Comparison of ENCODE assay signal across 1 cellular context in the genomic region with DNA sequence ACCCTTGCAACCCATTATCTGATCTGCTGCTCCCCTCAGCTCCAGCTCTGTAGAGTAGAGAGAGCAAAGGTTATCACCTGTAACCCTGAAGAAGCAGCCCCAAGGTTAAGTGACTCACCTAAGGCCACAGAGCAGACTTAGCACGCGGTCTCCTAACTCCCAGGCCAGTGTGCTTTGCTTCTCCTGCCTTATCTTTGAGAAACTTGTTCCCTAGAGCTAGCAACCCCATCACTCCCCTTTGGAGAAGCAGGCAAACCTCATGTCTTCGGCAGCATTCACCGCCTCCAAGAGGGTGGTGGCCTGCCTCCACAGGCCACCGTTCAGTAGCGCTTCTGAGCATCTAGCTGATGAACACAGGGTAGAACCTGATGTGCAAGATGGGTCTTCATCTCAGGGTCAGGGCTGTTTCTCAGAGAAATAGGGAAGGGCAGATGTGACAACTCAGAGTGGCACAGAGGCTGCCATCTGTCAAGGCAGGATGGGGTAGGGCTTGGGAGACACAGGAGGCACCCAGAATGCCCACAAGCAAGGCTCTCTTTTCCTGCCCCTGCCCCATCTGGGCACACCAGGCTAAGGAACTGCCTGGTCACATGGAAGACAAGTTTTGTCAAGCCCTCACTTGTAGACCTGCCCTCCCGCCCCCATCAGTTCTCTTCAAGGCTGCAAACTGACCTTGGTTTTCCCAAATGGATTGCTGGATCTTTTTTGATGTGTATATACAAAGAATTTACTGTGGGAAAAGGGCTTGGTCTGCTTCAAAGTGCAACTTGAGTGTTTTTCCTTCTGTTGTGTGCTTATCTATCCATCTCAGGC.
TF ChIP-seq lines count a peak whose summit lies in the region.

No MANE protein-coding gene starts in this region.

TF ChIP-seq in K562, 482 proteins besides CTCF, POLR2A, EP300 and RAD21 (continued from another document and continues in another):
- TF ChIP-seq ZNF398 (CRISPR knock-in tag; IDR thresholded peaks at IDR 0.05): no peak
- TF ChIP-seq HDAC2 (IDR thresholded peaks at IDR 0.05): peak; percentile 70; the same call in 1 of the 2 replicates
- no peak for TF ChIP-seq IFI16 (CRISPR knock-in tag; IDR thresholded peaks at IDR 0.05)
- peak; percentile 83 for TF ChIP-seq ARID1B (IDR thresholded peaks at IDR 0.05)
- no peak for TF ChIP-seq RFX1 (IDR thresholded peaks at IDR 0.05)
- TF ChIP-seq CBX2 (IDR thresholded peaks at IDR 0.05; ENCODE audit: insufficient read depth, low read length, poor library complexity, severe bottlenecking): no peak
- no peak for TF ChIP-seq NELFE (IDR thresholded peaks at IDR 0.05; ENCODE audit: insufficient read depth, insufficient read length)
- no peak for TF ChIP-seq ETS1 (conservative IDR thresholded peaks at IDR 0.05; ENCODE audit: control insufficient read depth, low read depth, low read length)
- no peak for TF ChIP-seq RB1 (IDR thresholded peaks at IDR 0.05; ENCODE audit: low read depth)
- TF ChIP-seq WHSC1 (IDR thresholded peaks at IDR 0.05; ENCODE audit: low read length): no peak
- peak; percentile 70 for TF ChIP-seq ATF3 (IDR thresholded peaks at IDR 0.05)
- no peak for TF ChIP-seq ATF3 (CRISPR knock-in tag; conservative IDR thresholded peaks at IDR 0.05)
- TF ChIP-seq SIN3B (IDR thresholded peaks at IDR 0.05; ENCODE audit: low read depth): no peak
- TF ChIP-seq ZKSCAN8 (CRISPR knock-in tag; IDR thresholded peaks at IDR 0.05): no peak
- no peak for TF ChIP-seq NR2C2 (CRISPR knock-in tag; IDR thresholded peaks at IDR 0.05)
- TF ChIP-seq NR2C2 (tag; IDR thresholded peaks at IDR 0.05): peak; percentile 81
- TF ChIP-seq SNAPC5 (CRISPR knock-in tag; IDR thresholded peaks at IDR 0.05): no peak
- peak; percentile 90 for TF ChIP-seq MAX (CRISPR knock-in tag; IDR thresholded peaks at IDR 0.05)
- TF ChIP-seq TRIM25 (IDR thresholded peaks at IDR 0.05; ENCODE audit: borderline replicate concordance): no peak
- no peak for TF ChIP-seq KAT2B (IDR thresholded peaks at IDR 0.05; ENCODE audit: low read depth, low read length)
- no peak for TF ChIP-seq ZNF232 (CRISPR knock-in tag; IDR thresholded peaks at IDR 0.05)
- no peak for TF ChIP-seq NFIX (CRISPR knock-in tag; IDR thresholded peaks at IDR 0.05; ENCODE audit: low read depth)
- no peak for TF ChIP-seq HNRNPH1 (optimal IDR thresholded peaks at IDR 0.05; ENCODE audit: low read depth, low read length)
- no peak for TF ChIP-seq IRF2 (CRISPR knock-in tag; IDR thresholded peaks at IDR 0.05)
- no peak for TF ChIP-seq NR1H2 (CRISPR knock-in tag; IDR thresholded peaks at IDR 0.05)
- peak; percentile 51; the same call in 1 of the 2 replicates for TF ChIP-seq TFAP4 (CRISPR knock-in tag; IDR thresholded peaks at IDR 0.05; ENCODE audit: borderline replicate concordance)
- TF ChIP-seq EWSR1 (IDR thresholded peaks at IDR 0.05; ENCODE audit: borderline replicate concordance, low read depth, partially characterized antibody): no peak
- 0 out of 2 replicates have a peak, but pooled peaks have one; percentile 22 for TF ChIP-seq ZKSCAN1 (IDR thresholded peaks at IDR 0.05; ENCODE audit: low read depth, low read length)
- TF ChIP-seq, protein P1, sequence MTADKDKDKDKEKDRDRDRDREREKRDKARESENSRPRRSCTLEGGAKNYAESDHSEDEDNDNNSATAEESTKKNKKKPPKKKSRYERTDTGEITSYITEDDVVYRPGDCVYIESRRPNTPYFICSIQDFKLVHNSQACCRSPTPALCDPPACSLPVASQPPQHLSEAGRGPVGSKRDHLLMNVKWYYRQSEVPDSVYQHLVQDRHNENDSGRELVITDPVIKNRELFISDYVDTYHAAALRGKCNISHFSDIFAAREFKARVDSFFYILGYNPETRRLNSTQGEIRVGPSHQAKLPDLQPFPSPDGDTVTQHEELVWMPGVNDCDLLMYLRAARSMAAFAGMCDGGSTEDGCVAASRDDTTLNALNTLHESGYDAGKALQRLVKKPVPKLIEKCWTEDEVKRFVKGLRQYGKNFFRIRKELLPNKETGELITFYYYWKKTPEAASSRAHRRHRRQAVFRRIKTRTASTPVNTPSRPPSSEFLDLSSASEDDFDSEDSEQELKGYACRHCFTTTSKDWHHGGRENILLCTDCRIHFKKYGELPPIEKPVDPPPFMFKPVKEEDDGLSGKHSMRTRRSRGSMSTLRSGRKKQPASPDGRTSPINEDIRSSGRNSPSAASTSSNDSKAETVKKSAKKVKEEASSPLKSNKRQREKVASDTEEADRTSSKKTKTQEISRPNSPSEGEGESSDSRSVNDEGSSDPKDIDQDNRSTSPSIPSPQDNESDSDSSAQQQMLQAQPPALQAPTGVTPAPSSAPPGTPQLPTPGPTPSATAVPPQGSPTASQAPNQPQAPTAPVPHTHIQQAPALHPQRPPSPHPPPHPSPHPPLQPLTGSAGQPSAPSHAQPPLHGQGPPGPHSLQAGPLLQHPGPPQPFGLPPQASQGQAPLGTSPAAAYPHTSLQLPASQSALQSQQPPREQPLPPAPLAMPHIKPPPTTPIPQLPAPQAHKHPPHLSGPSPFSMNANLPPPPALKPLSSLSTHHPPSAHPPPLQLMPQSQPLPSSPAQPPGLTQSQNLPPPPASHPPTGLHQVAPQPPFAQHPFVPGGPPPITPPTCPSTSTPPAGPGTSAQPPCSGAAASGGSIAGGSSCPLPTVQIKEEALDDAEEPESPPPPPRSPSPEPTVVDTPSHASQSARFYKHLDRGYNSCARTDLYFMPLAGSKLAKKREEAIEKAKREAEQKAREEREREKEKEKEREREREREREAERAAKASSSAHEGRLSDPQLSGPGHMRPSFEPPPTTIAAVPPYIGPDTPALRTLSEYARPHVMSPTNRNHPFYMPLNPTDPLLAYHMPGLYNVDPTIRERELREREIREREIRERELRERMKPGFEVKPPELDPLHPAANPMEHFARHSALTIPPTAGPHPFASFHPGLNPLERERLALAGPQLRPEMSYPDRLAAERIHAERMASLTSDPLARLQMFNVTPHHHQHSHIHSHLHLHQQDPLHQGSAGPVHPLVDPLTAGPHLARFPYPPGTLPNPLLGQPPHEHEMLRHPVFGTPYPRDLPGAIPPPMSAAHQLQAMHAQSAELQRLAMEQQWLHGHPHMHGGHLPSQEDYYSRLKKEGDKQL (CRISPR knock-in tag; IDR thresholded peaks at IDR 0.05; ENCODE audit: borderline replicate concordance): no peak
- TF ChIP-seq RCOR1 (IDR thresholded peaks at IDR 0.05; ENCODE audit: borderline replicate concordance in 1 of 2, low read depth in 2 of 2, low read length in 2 of 2): peak; percentile 26 to 86; a peak in 3 of 4 replicates
- TF ChIP-seq ZEB2 (IDR thresholded peaks at IDR 0.05): peak; percentile 92
- TF ChIP-seq ATF6 (CRISPR knock-in tag; IDR thresholded peaks at IDR 0.05): no peak
- no peak for TF ChIP-seq ZNF24 (IDR thresholded peaks at IDR 0.05)
- peak in 1 of 2 experiments; percentile 72; a peak in 2 of 4 replicates for TF ChIP-seq HDAC1 (IDR thresholded peaks at IDR 0.05)
- no peak for TF ChIP-seq ZNF41 (CRISPR knock-in tag; conservative IDR thresholded peaks at IDR 0.05)
- TF ChIP-seq DNMT1 (IDR thresholded peaks at IDR 0.05): no peak
- no peak for TF ChIP-seq POLR3G (IDR thresholded peaks at IDR 0.05; ENCODE audit: extremely low read depth, insufficient read length, insufficient replicate concordance)
- no peak for TF ChIP-seq ZBTB9 (CRISPR knock-in tag; IDR thresholded peaks at IDR 0.05)
- TF ChIP-seq ZNF133 (CRISPR knock-in tag; IDR thresholded peaks at IDR 0.05): no peak
- TF ChIP-seq ZNF696 (CRISPR knock-in tag; conservative IDR thresholded peaks at IDR 0.05): no peak
- TF ChIP-seq ZFX (CRISPR knock-in tag; IDR thresholded peaks at IDR 0.05): 0 out of 2 replicates have a peak, but pooled peaks have one; percentile 25
- TF ChIP-seq, protein P2, sequence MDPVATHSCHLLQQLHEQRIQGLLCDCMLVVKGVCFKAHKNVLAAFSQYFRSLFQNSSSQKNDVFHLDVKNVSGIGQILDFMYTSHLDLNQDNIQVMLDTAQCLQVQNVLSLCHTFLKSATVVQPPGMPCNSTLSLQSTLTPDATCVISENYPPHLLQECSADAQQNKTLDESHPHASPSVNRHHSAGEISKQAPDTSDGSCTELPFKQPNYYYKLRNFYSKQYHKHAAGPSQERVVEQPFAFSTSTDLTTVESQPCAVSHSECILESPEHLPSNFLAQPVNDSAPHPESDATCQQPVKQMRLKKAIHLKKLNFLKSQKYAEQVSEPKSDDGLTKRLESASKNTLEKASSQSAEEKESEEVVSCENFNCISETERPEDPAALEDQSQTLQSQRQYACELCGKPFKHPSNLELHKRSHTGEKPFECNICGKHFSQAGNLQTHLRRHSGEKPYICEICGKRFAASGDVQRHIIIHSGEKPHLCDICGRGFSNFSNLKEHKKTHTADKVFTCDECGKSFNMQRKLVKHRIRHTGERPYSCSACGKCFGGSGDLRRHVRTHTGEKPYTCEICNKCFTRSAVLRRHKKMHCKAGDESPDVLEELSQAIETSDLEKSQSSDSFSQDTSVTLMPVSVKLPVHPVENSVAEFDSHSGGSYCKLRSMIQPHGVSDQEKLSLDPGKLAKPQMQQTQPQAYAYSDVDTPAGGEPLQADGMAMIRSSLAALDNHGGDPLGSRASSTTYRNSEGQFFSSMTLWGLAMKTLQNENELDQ (CRISPR knock-in tag; IDR thresholded peaks at IDR 0.05; ENCODE audit: borderline replicate concordance): no peak
